23 cellular contexts compared by ENCODE assay signal in the genomic region with DNA sequence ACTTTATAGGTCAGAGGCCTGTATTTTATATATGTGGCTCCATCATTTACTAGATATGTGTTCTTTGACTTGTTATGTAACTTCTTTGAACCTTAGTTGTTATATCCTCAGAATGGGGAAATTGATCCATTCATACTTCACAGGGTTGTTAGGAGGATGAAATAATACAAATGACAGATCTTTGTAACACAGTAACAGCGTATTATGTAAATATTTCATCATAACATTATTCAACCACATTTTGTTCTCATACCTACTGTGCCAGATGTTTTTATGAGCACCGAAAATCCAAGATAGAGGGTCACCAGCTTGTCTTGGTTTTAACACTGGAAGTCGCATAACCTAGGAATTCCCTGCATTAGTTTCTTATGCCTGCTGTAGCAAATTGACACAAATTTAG. TPM values are rescaled to one million over a fixed set of nuclear protein-coding genes. Genes with fewer than 3 reads are reported as not detected.
DNase-seq lines count a peak whose midpoint lies in the region; ATAC-seq, FAIRE-seq and TF ChIP-seq lines count a peak whose summit lies in the region.
"Had no signal": no experiment of that assay in that cellular context is flagged by ENCODE, and none has a peak within 500 bp of the region (broad histone marks: within the 10 kb centered on the region; RNA-seq: fewer than 3 reads in every experiment).

No MANE protein-coding gene starts in this region.

- no peak for TF ChIP-seq POLR2A in A549 (IDR thresholded peaks at IDR 0.05; ENCODE audit: low read length)
- TF ChIP-seq POLR2A in gastroesophageal sphincter (IDR thresholded peaks at IDR 0.05), result no peak
- no peak for TF ChIP-seq POLR2A in suprapubic skin (IDR thresholded peaks at IDR 0.05)

- no peaks in the 10 kb centered on the region for H3K9me2 ChIP-seq in DOHH2 (replicated peaks; ENCODE audit: control insufficient read depth, low read length)
- no peaks in the 10 kb centered on the region for H3K9me2 ChIP-seq in OCI-LY7 (ENCODE audit: insufficient read depth, low read length)

- H3K4me3 ChIP-seq in A549 (no peak overlapping the region), DOHH2 (ENCODE audit: low read length) (no peak overlapping the region), OCI-LY7 (ENCODE audit: low read depth, low read length, poor library complexity, severe bottlenecking) (no peak overlapping the region), epithelial cell of esophagus (ENCODE audit: low read length) (no peak overlapping the region), gastroesophageal sphincter (no peak overlapping the region), suprapubic skin (no peak overlapping the region)
- H3K4me3 ChIP-seq: HAP-1 had no signal

- H3K4me2 ChIP-seq in A549 (peak overlapping the region; percentile 2; the same call in 1 of the 3 replicates), DOHH2 (ENCODE audit: low read length) (peak overlapping the region; percentile 78; the same call in 1 of the 2 replicates), OCI-LY7 (ENCODE audit: low read length) (peak overlapping the region; percentile 79)

- H3K4me1 Mint-ChIP-seq in stimulated activated naive B cell treated with anti-CD40 and anti-IgM and Interleukin-4, amounts not matched to agents 10 μg/mL and 1 μg/mL and 100 μg/mL, for 72 hours, result peaks cover 31 to 51% of the 10 kb centered on the region in 2 donors

- POLR2A ChIA-PET in A549 (lab: Yijun Ruan, JAX) (no interaction called here), OCI-LY7 (lab: Charles Lee) (interaction anchor here (0.6 to 2.5 kb wide), 3 partner anchors 9 to 181 kb away, joined by 3 to 20 read pairs (median 4); no protein-coding TSS in a partner anchor)

- no peaks in the 10 kb centered on the region for H3K9me3 ChIP-seq in A549
- H3K9me3 ChIP-seq in DOHH2 (ENCODE audit: control insufficient read depth, insufficient read depth, low read length), result no peaks in the 10 kb centered on the region
- no peaks in the 10 kb centered on the region for H3K9me3 ChIP-seq in OCI-LY7 (ENCODE audit: low read length)
- no peaks in the 10 kb centered on the region for H3K9me3 ChIP-seq in gastroesophageal sphincter
- no peaks in the 10 kb centered on the region for H3K9me3 ChIP-seq in suprapubic skin
- H3K9me3 ChIP-seq: HAP-1 had no signal

- CTCF ChIA-PET in A549 (lab: Yijun Ruan, JAX) (interaction anchor here (1.2 kb wide), 1 partner anchor 86 kb away, joined by 3 read pairs; no protein-coding TSS in a partner anchor), OCI-LY7 (lab: Charles Lee; ENCODE audit: unreplicated experiment) (no interaction called here)

- DNase-seq in A549 (ENCODE audit: low read depth in 1 of 2, low spot score in 1 of 2), result no peak
- no peak for DNase-seq in OCI-LY7 (ENCODE audit: low spot score)
- DNase-seq in epithelial cell of esophagus (ENCODE audit: low read depth), result peak; percentile 20
- DNase-seq in suprapubic skin (ENCODE audit: low spot score in 2 of 2), result no peak
- DNase-seq in stimulated activated naive B cell treated with anti-CD40 and anti-IgM and Interleukin-4, amounts not matched to agents 10 μg/mL and 1 μg/mL and 100 μg/mL, for 72 hours, result no peak
- DNase-seq: activated CD4-positive, alpha-beta T cell treated with anti-CD3 and anti-CD28 coated beads for 4 hours; activated effector memory CD4-positive, alpha-beta T cell treated with anti-CD3 and anti-CD28 coated beads, Interleukin-2, amount 50 U/mL, for 16 hours; amniotic stem cell; effector memory CD4-positive, alpha-beta T cell; EL; hypothalamus; kidney glomerular epithelial cell; mesendoderm; NCI-H2107; NCI-H526; SW 1271 had no signal

- no peaks in the 10 kb centered on the region for H3K9me3 Mint-ChIP-seq in stimulated activated naive B cell treated with anti-CD40 and anti-IgM and Interleukin-4, amounts not matched to agents 10 μg/mL and 1 μg/mL and 100 μg/mL, for 72 hours
- H3K9me3 Mint-ChIP-seq: nephron had no signal

- peaks cover 3 to 8% of the 10 kb centered on the region in 2 donors for H3K36me3 Mint-ChIP-seq in stimulated activated naive B cell treated with anti-CD40 and anti-IgM and Interleukin-4, amounts not matched to agents 10 μg/mL and 1 μg/mL and 100 μg/mL, for 72 hours

- no peak for TF ChIP-seq CTCF in A549 (IDR thresholded peaks at IDR 0.05)
- TF ChIP-seq CTCF in DOHH2 (IDR thresholded peaks at IDR 0.05; ENCODE audit: low read depth, low read length, poor library complexity, severe bottlenecking), result no peak
- no peak for TF ChIP-seq CTCF in OCI-LY7 (conservative IDR thresholded peaks at IDR 0.05; ENCODE audit: low read length)
- no peak for TF ChIP-seq CTCF in epithelial cell of esophagus (IDR thresholded peaks at IDR 0.05; ENCODE audit: insufficient read depth, low read depth, low read length, missing control alignments)
- TF ChIP-seq CTCF in gastroesophageal sphincter (IDR thresholded peaks at IDR 0.05), result no peak
- TF ChIP-seq CTCF in suprapubic skin (IDR thresholded peaks at IDR 0.05), result no peak

- no peak for FAIRE-seq in A549 (lab: Jason Lieb, UNC)
- FAIRE-seq: RCC 7860, urothelium cell line had no signal

- no peak overlapping the region for H3K27ac Mint-ChIP-seq in stimulated activated naive B cell treated with anti-CD40 and anti-IgM and Interleukin-4, amounts not matched to agents 10 μg/mL and 1 μg/mL and 100 μg/mL, for 72 hours

- no peaks in the 10 kb centered on the region for H3F3A ChIP-seq in DOHH2 (ENCODE audit: control insufficient read depth, insufficient read depth)

- BruUV-seq in OCI-LY7 (replicated peaks; lab: Mats Ljungman, UMichigan), result no TSS peak

- H3K4me3 Mint-ChIP-seq in stimulated activated naive B cell treated with anti-CD40 and anti-IgM and Interleukin-4, amounts not matched to agents 10 μg/mL and 1 μg/mL and 100 μg/mL, for 72 hours, result no peak overlapping the region

- H3K79me2 ChIP-seq in DOHH2 (ENCODE audit: control insufficient read depth, low read length) (peaks cover 82% of the 10 kb centered on the region), OCI-LY7 (ENCODE audit: insufficient read depth, low read depth, low read length) (peaks cover 80% of the 10 kb centered on the region)

- TF ChIP-seq EP300 in A549 (IDR thresholded peaks at IDR 0.05) (no peak), gastroesophageal sphincter (IDR thresholded peaks at IDR 0.05) (no peak), suprapubic skin (IDR thresholded peaks at IDR 0.05) (no peak)

- H3K36me3 ChIP-seq in DOHH2 (ENCODE audit: control insufficient read depth, low read length), result peaks cover 11% of the 10 kb centered on the region; the same call in 1 of the 2 replicates
- peaks cover 3% of the 10 kb centered on the region; the same call in 1 of the 2 replicates for H3K36me3 ChIP-seq in OCI-LY7 (ENCODE audit: insufficient read depth, low read length)
- no peaks in the 10 kb centered on the region for H3K36me3 ChIP-seq in gastroesophageal sphincter
- H3K36me3 ChIP-seq in suprapubic skin, result no peaks in the 10 kb centered on the region

- peaks cover 18% of the 10 kb centered on the region; the same call in 1 of the 2 replicates for H4K20me1 ChIP-seq in DOHH2 (ENCODE audit: control insufficient read depth, insufficient read depth, low read depth, low read length)
- peaks cover 50% of the 10 kb centered on the region for H4K20me1 ChIP-seq in OCI-LY7 (ENCODE audit: insufficient read depth, low read length)

- H3K27me3 Mint-ChIP-seq in stimulated activated naive B cell treated with anti-CD40 and anti-IgM and Interleukin-4, amounts not matched to agents 10 μg/mL and 1 μg/mL and 100 μg/mL, for 72 hours, result no peaks in the 10 kb centered on the region

- H3K27ac ChIP-seq in A549 (no peak overlapping the region), DOHH2 (ENCODE audit: low read depth, low read length) (no peak overlapping the region), OCI-LY7 (ENCODE audit: low read depth, low read length, poor library complexity, severe bottlenecking) (no peak overlapping the region), gastroesophageal sphincter (no peak overlapping the region), suprapubic skin (no peak overlapping the region)

- intact Hi-C loops in OCI-LY7 (cut with micrococcal nuclease; ENCODE audit: unreplicated experiment), result loop anchor here (10.0 kb wide), 1 partner anchor 579 kb away; no protein-coding TSS in a partner anchor

- 81% methylated on average over 3 of the region's 3 CpGs for WGBS in A549 (ENCODE audit: missing lambda C conversion rate)
- 25 to 86% methylated on average over 3 of the region's 3 CpGs for WGBS in gastroesophageal sphincter (ENCODE audit: low coverage in 1 of 2), 2 donors
- WGBS in suprapubic skin, result 82% methylated on average over 3 of the region's 3 CpGs

- no peak overlapping the region for H2AFZ ChIP-seq in OCI-LY7 (ENCODE audit: low read length)

- ATAC-seq in A549 (no peak), gastroesophageal sphincter (no peak), HG03378 (IDR thresholded peaks at IDR 0.05; ENCODE audit: unreplicated experiment) (no peak)
- no peak for ATAC-seq in stimulated activated naive B cell treated with anti-CD40 and anti-IgM and Interleukin-4, amounts not matched to agents 10 μg/mL and 1 μg/mL and 100 μg/mL, for 72 hours (replicated peaks)

- peaks cover 30% of the 10 kb centered on the region for H3K4me1 ChIP-seq in A549
- H3K4me1 ChIP-seq in DOHH2 (ENCODE audit: control insufficient read depth, low read length), result peaks cover 30% of the 10 kb centered on the region
- peaks cover 30% of the 10 kb centered on the region for H3K4me1 ChIP-seq in OCI-LY7 (ENCODE audit: insufficient read depth, low read length, poor library complexity, severe bottlenecking)
- peaks cover 11 to 64% (median 18%) of the 10 kb centered on the region in 3 donors for H3K4me1 ChIP-seq in gastroesophageal sphincter
- H3K4me1 ChIP-seq in suprapubic skin, result peaks cover 38% of the 10 kb centered on the region

- TF ChIP-seq RAD21 in A549 (conservative IDR thresholded peaks at IDR 0.05 in 1 of 2, IDR thresholded peaks at IDR 0.05 in 1 of 2), result no peak

- H3K27me3 ChIP-seq in DOHH2 (ENCODE audit: control insufficient read depth, low read length), result peaks cover 4% of the 10 kb centered on the region; the same call in 1 of the 2 replicates
- H3K27me3 ChIP-seq in gastroesophageal sphincter, result no peaks in the 10 kb centered on the region
- H3K27me3 ChIP-seq in suprapubic skin, result no peaks in the 10 kb centered on the region

TF ChIP-seq in A549, 52 proteins besides CTCF, POLR2A, EP300 and RAD21 (continues in another document):
- no peak for TF ChIP-seq CEBPB (IDR thresholded peaks at IDR 0.05)

RNA-seq across cellular contexts. Expression of gene SUCO, which starts 3.3 kb away (rescaled TPM):
- polyA plus RNA-seq in A549 (2011; rRNA removed) (17.7 and 21.8 TPM in 2 replicates), A549 (2017; fragmentation: RNase III; extraction: RNeasy Plus Mini Kit Qiagen cat#74134 plus additional on column Dnase treatment) (10.0 to 10.6 TPM (median 10.3 TPM) in 3 replicates)
- 2.0 and 2.1 TPM in 2 replicates for polyA plus RNA-seq in A549 (2012; cell fraction: cytosol; rRNA removed)
- polyA plus RNA-seq in A549 (2012; cell fraction: nucleus; rRNA removed), result 2.1 and 2.8 TPM in 2 replicates
- 11.4 and 12.4 TPM in 2 replicates for polyA minus RNA-seq in A549 (2011; rRNA and poly(A)+ RNA removed)
- 19.4 and 22.9 TPM in 2 replicates for total RNA-seq in OCI-LY7 (2014; rRNA removed; shearing (Covaris generic))
- total RNA-seq in OCI-LY7 (2022) (42.3 and 45.0 TPM in 2 replicates), gastroesophageal sphincter (10 to 100 TPM; 15.5 to 41.6 (median 25.1) TPM), suprapubic skin (10 to 100 TPM; 23.9 to 49.4 (median 34.5) TPM)

Comparison
In these comparisons a context has a peak if more than half of its experiments do, and no peak if none do; other contexts are left out.
1. H3K4me2 ChIP-seq: peak in every context shown above with its lines; median percentile 79 in OCI-LY7; 78 in DOHH2; 2 in A549.